ENCODE assay signal across 9 cellular contexts in genomic region chr3:16476636-16477035, GRCh38. TPM values are rescaled to one million over a fixed set of nuclear protein-coding genes. Genes with fewer than 3 reads are reported as not detected.
A peak's percentile ranks its signal among the peaks of the same experiment; 100 is the strongest.
DNase-seq lines count a peak whose midpoint lies in the region; ATAC-seq and TF ChIP-seq lines count a peak whose summit lies in the region.
"Had no signal": no experiment of that assay in that cellular context is flagged by ENCODE, and none has a peak within 500 bp of the region (broad histone marks: within the 10 kb centered on the region; RNA-seq: fewer than 3 reads in every experiment).

No MANE protein-coding gene starts in this region.

- peaks cover 39% of the 10 kb centered on the region for H3K4me1 ChIP-seq in SJCRH30
- peaks cover 6% of the 10 kb centered on the region for H3K4me1 ChIP-seq in body of pancreas

- no peak for TF ChIP-seq CTCF in AG09309 (IDR thresholded peaks at IDR 0.05; ENCODE audit: control insufficient read depth, insufficient read depth, low read depth, low read length, missing control alignments)
- no peak for TF ChIP-seq CTCF in foreskin fibroblast (IDR thresholded peaks at IDR 0.05; ENCODE audit: low read depth, low read length)
- TF ChIP-seq CTCF in body of pancreas (IDR thresholded peaks at IDR 0.05), result no peak

- no peak for TF ChIP-seq POLR2A in body of pancreas (IDR thresholded peaks at IDR 0.05)

- no peaks in the 10 kb centered on the region for H3K27me3 ChIP-seq in SJCRH30
- H3K27me3 ChIP-seq in body of pancreas, result no peaks in the 10 kb centered on the region

- H3K9me3 ChIP-seq in SJCRH30 (replicated peaks) (no peaks in the 10 kb centered on the region), body of pancreas (no peaks in the 10 kb centered on the region)

- ATAC-seq in GM19468 (IDR thresholded peaks at IDR 0.05; ENCODE audit: extremely low read depth, unreplicated experiment) (peak; percentile 31), HG02840 (IDR thresholded peaks at IDR 0.05; ENCODE audit: low FRiP score, unreplicated experiment) (no peak), body of pancreas (no peak)

- no peak overlapping the region for H3K27ac ChIP-seq in SJCRH30
- no peak overlapping the region for H3K27ac ChIP-seq in body of pancreas

- H3K4me3 ChIP-seq in AG09309 (ENCODE audit: control insufficient read depth, low read depth, low read length), result no peak overlapping the region
- no peak overlapping the region for H3K4me3 ChIP-seq in SJCRH30
- no peak overlapping the region for H3K4me3 ChIP-seq in foreskin fibroblast (ENCODE audit: low read depth in 1 of 2, low read length in 2 of 2)
- no peak overlapping the region for H3K4me3 ChIP-seq in body of pancreas

- intact Hi-C loops in body of pancreas (cut with DNase I), result no loop called here

- WGBS in body of pancreas, 2 donors, result 38 to 45% methylated on average over 5 of the region's 5 CpGs

- H3K36me3 ChIP-seq in SJCRH30, result no peaks in the 10 kb centered on the region
- H3K36me3 ChIP-seq in body of pancreas (replicated peaks in 1 of 2; ENCODE audit: insufficient read depth in 1 of 2, low read depth in 2 of 2), result no peaks in the 10 kb centered on the region

- peak; percentile 66 for DNase-seq in AG09309 (ENCODE audit: low read depth)
- DNase-seq in SJCRH30, result peak; percentile 52 to 70
- DNase-seq in foreskin fibroblast, result peak; percentile 72 to 77
- DNase-seq in SK-N-DZ (ENCODE audit: low spot score), result no peak
- DNase-seq in NCI-H446 treated with DMSO at 0.1 percent for 48 hours (lab: John Stamatoyannopoulos, UW), result no peak
- no peak for DNase-seq in body of pancreas
- DNase-seq: posterior cingulate gyrus had no signal

RNA-seq across cellular contexts. Expression of gene RFTN1, which starts 36.9 kb away (rescaled TPM):
- total RNA-seq in SJCRH30 (2014; rRNA removed; shearing (Covaris generic)), result 17.0 and 20.1 TPM in 2 replicates
- 9.9 and 10.3 TPM in 2 replicates for polyA plus RNA-seq in SK-N-DZ (2014; cell fraction: cytosol; rRNA removed)
- polyA plus RNA-seq in SK-N-DZ (2014; cell fraction: nucleus; rRNA removed), result 6.0 and 7.1 TPM in 2 replicates
- total RNA-seq in body of pancreas, result 10 to 100 TPM in 1 of 2 donors, 1 to 10 TPM in 1; 6.5 to 28.0 TPM

Comparison
In these comparisons a context has a peak if more than half of its experiments do, and no peak if none do; other contexts are left out.
1. DNase-seq: peak in AG09309 (single experiment), SJCRH30 (2 of 2) and foreskin fibroblast (2 of 2); none in SK-N-DZ (single experiment), NCI-H446 treated with DMSO at 0.1 percent for 48 hours (single experiment) and body of pancreas (0 of 4).